In the genomic region with DNA sequence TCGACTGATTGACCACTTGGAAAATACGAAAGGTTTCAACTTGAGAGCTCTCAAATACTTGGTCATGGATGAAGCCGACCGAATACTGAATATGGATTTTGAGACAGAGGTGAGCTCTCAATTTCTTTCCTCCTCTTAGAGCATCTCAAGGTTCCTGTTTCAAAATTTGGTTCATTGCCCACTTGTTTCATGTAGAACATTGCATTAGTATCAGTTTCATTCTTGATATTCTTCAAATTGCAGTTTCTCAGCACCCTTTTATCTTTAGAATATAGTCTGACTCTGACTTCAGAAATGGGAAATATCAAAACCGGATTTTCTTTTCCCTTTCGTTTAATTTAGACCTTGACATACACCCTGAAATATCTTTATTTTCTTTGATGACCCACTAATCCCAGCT, we compare ENCODE assay signal across 15 cellular contexts. TPM values are rescaled to one million over a fixed set of nuclear protein-coding genes. Genes with fewer than 3 reads are reported as not detected.
DNase-seq lines count a peak whose midpoint lies in the region; ATAC-seq, FAIRE-seq and TF ChIP-seq lines count a peak whose summit lies in the region.
"Had no signal": no experiment of that assay in that cellular context is flagged by ENCODE, and none has a peak within 500 bp of the region (broad histone marks: within the 10 kb centered on the region; RNA-seq: fewer than 3 reads in every experiment).

No MANE protein-coding gene starts in this region.

- H3K36me3 ChIP-seq in CD8-positive, alpha-beta memory T cell (ENCODE audit: insufficient read depth, low read length) = peaks cover 49% of the 10 kb centered on the region

- no peaks in the 10 kb centered on the region for H3K9me3 Mint-ChIP-seq in activated naive CD8-positive, alpha-beta T cell treated with anti-CD3 and anti-CD28 coated beads, Interleukin-2, amount 50 U/mL, for 24 hours
- H3K9me3 Mint-ChIP-seq in CD4-positive, alpha-beta T cell = no peaks in the 10 kb centered on the region
- H3K9me3 Mint-ChIP-seq in CD8-positive, alpha-beta memory T cell = no peaks in the 10 kb centered on the region
- H3K9me3 Mint-ChIP-seq: stimulated activated naive CD8-positive, alpha-beta T cell treated with anti-CD3 and anti-CD28 coated beads, Interleukin-15, amount 100 ng/mL, for 72 hours had no signal

- POLR2A ChIA-PET in CD4-positive, alpha-beta T cell (lab: Charles Lee) = interaction anchor here (0.8 kb wide), 1 partner anchor 16 kb away, joined by 3 read pairs; no protein-coding TSS in a partner anchor
- POLR2A ChIA-PET in CD8-positive, alpha-beta memory T cell (lab: Charles Lee) = no interaction called here

- H3K4me3 Mint-ChIP-seq in activated naive CD8-positive, alpha-beta T cell treated with anti-CD3 and anti-CD28 coated beads, Interleukin-2, amount 50 U/mL, for 24 hours = no peak overlapping the region
- H3K4me3 Mint-ChIP-seq in CD4-positive, alpha-beta T cell = no peak overlapping the region
- H3K4me3 Mint-ChIP-seq in CD8-positive, alpha-beta memory T cell = no peak overlapping the region
- H3K4me3 Mint-ChIP-seq: activated naive CD8-positive, alpha-beta T cell; stimulated activated naive CD8-positive, alpha-beta T cell treated with anti-CD3 and anti-CD28 coated beads, Interleukin-15, amount 100 ng/mL, for 72 hours had no signal

- H3K27ac ChIP-seq in CD4-positive, alpha-beta T cell (ENCODE audit: low read depth, low read length) = no peak overlapping the region
- no peak overlapping the region for H3K27ac ChIP-seq in CD8-positive, alpha-beta memory T cell (ENCODE audit: low read depth, low read length)
- H3K27ac ChIP-seq: BLaER1 had no signal

- H3K27me3 ChIP-seq in CD4-positive, alpha-beta T cell (ENCODE audit: control insufficient read depth, insufficient read depth, low read length) = no peaks in the 10 kb centered on the region
- no peaks in the 10 kb centered on the region for H3K27me3 ChIP-seq in CD8-positive, alpha-beta memory T cell (ENCODE audit: insufficient read depth, low read length, poor library complexity, severe bottlenecking)
- H3K27me3 ChIP-seq: BLaER1 had no signal

- H3K27me3 Mint-ChIP-seq in activated naive CD8-positive, alpha-beta T cell treated with anti-CD3 and anti-CD28 coated beads, Interleukin-2, amount 50 U/mL, for 24 hours = no peaks in the 10 kb centered on the region
- no peaks in the 10 kb centered on the region for H3K27me3 Mint-ChIP-seq in CD4-positive, alpha-beta T cell
- no peaks in the 10 kb centered on the region for H3K27me3 Mint-ChIP-seq in CD8-positive, alpha-beta memory T cell
- H3K27me3 Mint-ChIP-seq: activated naive CD8-positive, alpha-beta T cell; stimulated activated naive CD8-positive, alpha-beta T cell treated with anti-CD3 and anti-CD28 coated beads, Interleukin-15, amount 100 ng/mL, for 72 hours had no signal

- ATAC-seq in GM21381 (IDR thresholded peaks at IDR 0.05; ENCODE audit: unreplicated experiment) (peak; percentile 59), HG03025 (IDR thresholded peaks at IDR 0.05; ENCODE audit: low FRiP score, unreplicated experiment) (peak; percentile 64)
- ATAC-seq in activated naive CD8-positive, alpha-beta T cell treated with anti-CD3 and anti-CD28 coated beads, Interleukin-2, amount 50 U/mL, for 24 hours = no peak
- no peak for ATAC-seq in CD4-positive, alpha-beta T cell (ENCODE audit: poor library complexity)
- ATAC-seq: stimulated activated naive CD8-positive, alpha-beta T cell treated with anti-CD3 and anti-CD28 coated beads, Interleukin-15, amount 100 ng/mL, for 72 hours had no signal

- H3K27ac Mint-ChIP-seq in activated naive CD8-positive, alpha-beta T cell treated with anti-CD3 and anti-CD28 coated beads, Interleukin-2, amount 50 U/mL, for 24 hours = peak overlapping the region; percentile 41
- no peak overlapping the region for H3K27ac Mint-ChIP-seq in CD4-positive, alpha-beta T cell
- peak overlapping the region in 1 of 8 donors; percentile 11 for H3K27ac Mint-ChIP-seq in CD8-positive, alpha-beta memory T cell

- CTCF ChIA-PET in CD4-positive, alpha-beta T cell (lab: Charles Lee) = interaction anchor here (2.4 kb wide), 1 partner anchor 15 kb away, joined by 8 read pairs; no protein-coding TSS in a partner anchor
- CTCF ChIA-PET in CD8-positive, alpha-beta memory T cell (lab: Charles Lee) = interaction anchor here (0.6 to 1.6 kb wide), 2 partner anchors 16 to 26 kb away, joined by 4 to 5 read pairs; no protein-coding TSS in a partner anchor

- H3K9me3 ChIP-seq in CD4-positive, alpha-beta T cell (ENCODE audit: control insufficient read depth, low read length) = no peaks in the 10 kb centered on the region
- no peaks in the 10 kb centered on the region for H3K9me3 ChIP-seq in CD8-positive, alpha-beta memory T cell (ENCODE audit: low read length)
- H3K9me3 ChIP-seq: BLaER1 had no signal

- H3K4me1 ChIP-seq in CD8-positive, alpha-beta memory T cell (ENCODE audit: insufficient read depth, low read length) = no peaks in the 10 kb centered on the region
- H3K4me1 ChIP-seq: BLaER1 had no signal

- intact Hi-C loops in CD4-positive, alpha-beta T cell (cut with DNase I, micrococcal nuclease) = no loop called here

- no peak overlapping the region for H3K4me3 ChIP-seq in CD8-positive, alpha-beta memory T cell (ENCODE audit: low read length)
- H3K4me3 ChIP-seq: BLaER1, GM23248 had no signal

- no peak for DNase-seq in GM18507 (ENCODE audit: extremely low spot score, insufficient read length, low read depth)
- DNase-seq in activated naive CD8-positive, alpha-beta T cell treated with anti-CD3 and anti-CD28 coated beads, Interleukin-2, amount 50 U/mL, for 24 hours = no peak
- no peak for DNase-seq in DMS153 (lab: John Stamatoyannopoulos, UW)
- no peak for DNase-seq in CD4-positive, alpha-beta T cell
- no peak for DNase-seq in CD8-positive, alpha-beta memory T cell
- DNase-seq in stimulated activated CD4-positive, alpha-beta T cell treated with anti-CD3 and anti-CD28 coated beads, Interleukin-12 subunit alpha, Interleukin-12 subunit beta, amount 100 ng/mL, for 4 hours = no peak
- DNase-seq: GM23248; NCI-H1105; NCI-H524; stimulated activated CD4-positive, alpha-beta T cell treated with anti-CD3 and anti-CD28 coated beads, Interleukin-4, amount 100 ng/mL, for 4 hours; stimulated activated naive CD8-positive, alpha-beta T cell treated with anti-CD3 and anti-CD28 coated beads, Interleukin-15, amount 100 ng/mL, for 72 hours had no signal

- FAIRE-seq in GM18507 (lab: Jason Lieb, UNC) = peak; percentile 84

- no peak for TF ChIP-seq CTCF in CD4-positive, alpha-beta T cell (IDR thresholded peaks at IDR 0.05)

- H3K36me3 Mint-ChIP-seq in activated naive CD8-positive, alpha-beta T cell treated with anti-CD3 and anti-CD28 coated beads, Interleukin-2, amount 50 U/mL, for 24 hours (ENCODE audit: low read depth) = peaks cover 61% of the 10 kb centered on the region
- H3K36me3 Mint-ChIP-seq in CD4-positive, alpha-beta T cell (ENCODE audit: low read depth) = peaks cover 90% of the 10 kb centered on the region
- H3K36me3 Mint-ChIP-seq in CD8-positive, alpha-beta memory T cell = peaks cover 0 to 95% (median 45%) of the 10 kb centered on the region in 3 donors

- peaks cover 24% of the 10 kb centered on the region for H3K4me1 Mint-ChIP-seq in activated naive CD8-positive, alpha-beta T cell treated with anti-CD3 and anti-CD28 coated beads, Interleukin-2, amount 50 U/mL, for 24 hours
- H3K4me1 Mint-ChIP-seq in CD4-positive, alpha-beta T cell (ENCODE audit: low read depth) = peaks cover 34% of the 10 kb centered on the region
- peaks cover 16 to 38% (median 31%) of the 10 kb centered on the region in 3 donors for H3K4me1 Mint-ChIP-seq in CD8-positive, alpha-beta memory T cell

RNA-seq across cellular contexts. Expression of a gene that starts 8.8 kb away (rescaled TPM):
- total RNA-seq in CD4-positive, alpha-beta T cell = 100 to 1,000 TPM; 153 TPM
- 100 to 1,000 TPM; 105 to 106 TPM for total RNA-seq in CD8-positive, alpha-beta memory T cell
- 64.5 TPM for polyA plus RNA-seq in CD8-positive, alpha-beta memory T cell

RNA-seq across cellular contexts. Expression of a gene that starts 36.5 kb away (rescaled TPM):
- 1 to 10 TPM; 1.8 to 3.4 TPM for total RNA-seq in CD4-positive, alpha-beta T cell
- 1 to 10 TPM; 2.7 TPM for total RNA-seq in CD8-positive, alpha-beta memory T cell
- 0.68 TPM for polyA plus RNA-seq in CD8-positive, alpha-beta memory T cell

Comparison
In these comparisons a context has a peak if more than half of its experiments do, and no peak if none do; other contexts are left out.
1. ATAC-seq: peak in GM21381 (single experiment) and HG03025 (single experiment); none in activated naive CD8-positive, alpha-beta T cell treated with anti-CD3 and anti-CD28 coated beads, Interleukin-2, amount 50 U/mL, for 24 hours (single experiment) and CD4-positive, alpha-beta T cell (single experiment).